In the genomic region with DNA sequence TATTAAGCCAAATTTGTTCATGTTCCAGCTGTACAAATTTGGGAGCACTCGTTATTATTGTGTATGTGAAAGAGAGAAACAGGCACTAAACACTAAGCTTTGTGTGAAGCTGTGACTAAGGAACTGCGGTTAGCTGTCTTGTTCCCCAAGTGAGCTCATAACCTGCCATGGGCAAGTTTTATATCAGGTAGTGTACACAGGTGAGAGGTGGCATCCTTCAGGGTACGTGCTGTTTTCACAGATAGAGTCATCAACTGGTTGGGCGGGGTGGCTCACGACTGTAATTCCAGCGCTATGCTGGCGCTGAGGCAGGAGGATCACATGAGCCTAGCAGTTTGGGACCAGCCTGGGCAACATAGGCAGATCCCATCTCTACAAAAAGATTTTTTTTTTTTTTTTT, we compare ENCODE assay signal across 1 cellular context.
TF ChIP-seq lines count a peak whose summit lies in the region.

No MANE protein-coding gene starts in this region.

TF ChIP-seq in WTC11, 78 proteins besides CTCF, POLR2A, EP300 and RAD21 (continued from another document):
- TF ChIP-seq ZNF416 (CRISPR knock-in tag; IDR thresholded peaks at IDR 0.05) (no peak), OVOL2 (CRISPR knock-in tag; IDR thresholded peaks at IDR 0.05; ENCODE audit: borderline replicate concordance) (no peak)
- TF ChIP-seq, protein P1, sequence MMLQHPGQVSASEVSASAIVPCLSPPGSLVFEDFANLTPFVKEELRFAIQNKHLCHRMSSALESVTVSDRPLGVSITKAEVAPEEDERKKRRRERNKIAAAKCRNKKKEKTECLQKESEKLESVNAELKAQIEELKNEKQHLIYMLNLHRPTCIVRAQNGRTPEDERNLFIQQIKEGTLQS (CRISPR knock-in tag; conservative IDR thresholded peaks at IDR 0.05), result no peak
